In genomic region chr16:89873822-89874689, GRCh38 we compare ENCODE assay signal across 8 cellular contexts. TPM values are rescaled to one million over a fixed set of nuclear protein-coding genes. Genes with fewer than 3 reads are reported as not detected.
A peak's percentile ranks its signal among the peaks of the same experiment; 100 is the strongest.
DNase-seq lines count a peak whose midpoint lies in the region; ATAC-seq and TF ChIP-seq lines count a peak whose summit lies in the region.

No MANE protein-coding gene starts in this region.

- peak overlapping the region; percentile 92 for H3K4me3 Mint-ChIP-seq in activated naive CD8-positive, alpha-beta T cell treated with anti-CD3 and anti-CD28 coated beads for 36 hours
- H3K4me3 Mint-ChIP-seq in glutamatergic neuron (ENCODE audit: unreplicated experiment): peak overlapping the region; percentile 92

- peak overlapping the region; percentile 100 for H3K27ac ChIP-seq in suprapubic skin

- no peaks in the 10 kb centered on the region for H3K27me3 ChIP-seq in suprapubic skin

- no peaks in the 10 kb centered on the region for H3K9me3 ChIP-seq in suprapubic skin

- peak overlapping the region; percentile 80 for H3K4me3 ChIP-seq in suprapubic skin

- peak; percentile 96 for DNase-seq in GDM1 (lab: John Stamatoyannopoulos, UW)
- DNase-seq in NCI-H1092 (lab: John Stamatoyannopoulos, UW): peak; percentile 88
- DNase-seq in SKM-1 treated with dmso at 0.1 percent for 144 hours (lab: John Stamatoyannopoulos, UW; ENCODE audit: unreplicated experiment): peak; percentile 90
- peak; percentile 95 for DNase-seq in activated naive CD8-positive, alpha-beta T cell treated with anti-CD3 and anti-CD28 coated beads for 36 hours
- DNase-seq in glutamatergic neuron: peak; percentile 97
- peak; percentile 94 for DNase-seq in omental fat pad (ENCODE audit: low spot score)
- DNase-seq in suprapubic skin (ENCODE audit: low spot score in 2 of 2): peak; percentile 98

- peaks cover 10% of the 10 kb centered on the region for H3K36me3 ChIP-seq in suprapubic skin

- peaks cover 29% of the 10 kb centered on the region for H3K36me3 Mint-ChIP-seq in activated naive CD8-positive, alpha-beta T cell treated with anti-CD3 and anti-CD28 coated beads for 36 hours
- no peaks in the 10 kb centered on the region for H3K36me3 Mint-ChIP-seq in glutamatergic neuron (ENCODE audit: unreplicated experiment)

- 1% methylated on average over 41 of the region's 76 CpGs for WGBS in suprapubic skin

- TF ChIP-seq POLR2A in suprapubic skin (IDR thresholded peaks at IDR 0.05): no peak

- TF ChIP-seq CTCF in glutamatergic neuron (IDR thresholded peaks at IDR 0.05; ENCODE audit: partially characterized antibody, unreplicated experiment) (no peak), omental fat pad (IDR thresholded peaks at IDR 0.05) (no peak), suprapubic skin (IDR thresholded peaks at IDR 0.05) (no peak)

- H3K27me3 Mint-ChIP-seq in activated naive CD8-positive, alpha-beta T cell treated with anti-CD3 and anti-CD28 coated beads for 36 hours: no peaks in the 10 kb centered on the region
- H3K27me3 Mint-ChIP-seq in glutamatergic neuron (ENCODE audit: unreplicated experiment): no peaks in the 10 kb centered on the region

- H3K9me3 Mint-ChIP-seq in activated naive CD8-positive, alpha-beta T cell treated with anti-CD3 and anti-CD28 coated beads for 36 hours: peaks cover 3% of the 10 kb centered on the region
- H3K9me3 Mint-ChIP-seq in glutamatergic neuron (ENCODE audit: unreplicated experiment): peaks cover 7% of the 10 kb centered on the region

- peak; percentile 58 for ATAC-seq in HG02588 (IDR thresholded peaks at IDR 0.05; ENCODE audit: unreplicated experiment)
- ATAC-seq in omental fat pad (ENCODE audit: low FRiP score): peak; percentile 92

- peaks cover 18% of the 10 kb centered on the region for H3K4me1 ChIP-seq in suprapubic skin

- peak overlapping the region; percentile 97 for H3K27ac Mint-ChIP-seq in activated naive CD8-positive, alpha-beta T cell treated with anti-CD3 and anti-CD28 coated beads for 36 hours
- peak overlapping the region; percentile 97 for H3K27ac Mint-ChIP-seq in glutamatergic neuron (ENCODE audit: unreplicated experiment)

- H3K4me1 Mint-ChIP-seq in activated naive CD8-positive, alpha-beta T cell treated with anti-CD3 and anti-CD28 coated beads for 36 hours: peaks cover 19% of the 10 kb centered on the region
- H3K4me1 Mint-ChIP-seq in glutamatergic neuron (ENCODE audit: low read depth, unreplicated experiment): peaks cover 2% of the 10 kb centered on the region

- peak; percentile 11 for TF ChIP-seq EP300 in suprapubic skin (IDR thresholded peaks at IDR 0.05)

RNA-seq across cellular contexts. Expression of gene TCF25, which starts 0.7 kb away (rescaled TPM):
- 100 to 1,000 TPM; 126 to 127 TPM for total RNA-seq in activated naive CD8-positive, alpha-beta T cell treated with anti-CD3 and anti-CD28 coated beads for 36 hours
- total RNA-seq in glutamatergic neuron (ENCODE audit: unreplicated experiment) (272 TPM), omental fat pad (100 to 1,000 TPM; 123 to 202 (median 160) TPM), suprapubic skin (100 to 1,000 TPM; 166 to 260 (median 182) TPM)

RNA-seq across cellular contexts. Expression of gene MC1R, which starts 44.6 kb away (rescaled TPM):
- 1 to 10 TPM; 1.4 TPM for total RNA-seq in activated naive CD8-positive, alpha-beta T cell treated with anti-CD3 and anti-CD28 coated beads for 36 hours
- total RNA-seq in glutamatergic neuron (ENCODE audit: unreplicated experiment) (12.8 TPM), omental fat pad (1 to 10 TPM; 2.5 to 7.4 (median 6.0) TPM), suprapubic skin (10 to 100 TPM in 2 of 4 donors, 1 to 10 TPM in 2; 3.6 to 29.3 (median 8.9) TPM)

RNA-seq across cellular contexts. Expression of gene SPIRE2, which starts 45.8 kb away (rescaled TPM):
- total RNA-seq in activated naive CD8-positive, alpha-beta T cell treated with anti-CD3 and anti-CD28 coated beads for 36 hours: under 1 TPM; 0.14 to 0.52 TPM
- total RNA-seq in glutamatergic neuron (ENCODE audit: unreplicated experiment): 39.2 TPM
- 1 to 10 TPM; 2.4 to 4.8 (median 3.2) TPM for total RNA-seq in omental fat pad
- total RNA-seq in suprapubic skin: 1 to 10 TPM; 4.5 to 6.6 (median 5.5) TPM

RNA-seq across cellular contexts. Expression of gene TUBB3, which starts 49.1 kb away (rescaled TPM):
- not detected for total RNA-seq in activated naive CD8-positive, alpha-beta T cell treated with anti-CD3 and anti-CD28 coated beads for 36 hours
- 3,960 TPM for total RNA-seq in glutamatergic neuron (ENCODE audit: unreplicated experiment)
- 10 to 100 TPM in 2 of 4 donors, 1 to 10 TPM in 2; 2.8 to 34.9 (median 10.5) TPM for total RNA-seq in omental fat pad
- total RNA-seq in suprapubic skin: 1 to 10 TPM; 1.2 to 9.2 (median 4.6) TPM

RNA-seq across cellular contexts. Expression of gene FANCA, which starts 57.6 kb away (rescaled TPM):
- total RNA-seq in activated naive CD8-positive, alpha-beta T cell treated with anti-CD3 and anti-CD28 coated beads for 36 hours: 10 to 100 TPM; 79.7 to 88.2 TPM
- total RNA-seq in glutamatergic neuron (ENCODE audit: unreplicated experiment) (42.8 TPM), omental fat pad (1 to 10 TPM; 2.9 to 4.4 (median 3.8) TPM), suprapubic skin (10 to 100 TPM in 1 of 4 donors, 1 to 10 TPM in 3; 2.8 to 11.3 (median 8.1) TPM)

Comparison
In these comparisons a context has a peak if more than half of its experiments do, and no peak if none do; other contexts are left out.
1. Peak in every context shown above with its lines: DNase-seq, ATAC-seq, H3K4me3 ChIP-seq and H3K27ac ChIP-seq.